Comparison of ENCODE assay signal across 35 cellular contexts in genomic region chr11:77347962-77348361, GRCh38. TPM values are rescaled to one million over a fixed set of nuclear protein-coding genes. Genes with fewer than 3 reads are reported as not detected.
"Had no signal": no experiment of that assay in that cellular context is flagged by ENCODE, and none has a peak within 500 bp of the region (broad histone marks: within the 10 kb centered on the region; RNA-seq: fewer than 3 reads in every experiment).

No MANE protein-coding gene starts in this region.

- H3K27me3 Mint-ChIP-seq: progenitor cell of endocrine pancreas; stimulated activated memory B cell treated with anti-CD40 and anti-IgM and Interleukin-4, amounts not matched to agents 10 μg/mL and 1 μg/mL and 100 μg/mL, for 72 hours; stimulated activated naive CD8-positive, alpha-beta T cell treated with anti-CD3 and anti-CD28 coated beads, Interleukin-15, amount 100 ng/mL, for 72 hours; type B pancreatic cell had no signal

- DNase-seq: natural killer cell; occipital lobe; ovary; posterior cingulate gyrus; psoas muscle; right cardiac atrium; spleen; stimulated activated CD4-positive, alpha-beta T cell treated with anti-CD3 and anti-CD28 coated beads, Interleukin-12 subunit alpha, Interleukin-12 subunit beta, amount 100 ng/mL, for 4 hours; stimulated activated CD4-positive, alpha-beta T cell treated with anti-CD3 and anti-CD28 coated beads, Interleukin-1b, Interleukin-23, amount 100 ng/mL, for 48 hours; stimulated activated CD4-positive, alpha-beta T cell treated with anti-CD3 and anti-CD28 coated beads, Interleukin-4, amount 100 ng/mL, for 1 hour; stimulated activated CD4-positive, alpha-beta T cell treated with anti-CD3 and anti-CD28 coated beads, Interleukin-4, amount 100 ng/mL, for 4 hours; stimulated activated CD8-positive, alpha-beta memory T cell treated with anti-CD3 and anti-CD28 coated beads, Interleukin-4, amount 100 ng/mL, for 48 hours; stimulated activated naive CD4-positive, alpha-beta T cell; stimulated activated naive CD8-positive, alpha-beta T cell treated with anti-CD3 and anti-CD28 coated beads, Interleukin-15, amount 100 ng/mL, for 72 hours; stimulated activated naive CD8-positive, alpha-beta T cell treated with anti-CD3 and anti-CD28 coated beads, Interleukin-15, Interleukin-2, amounts not matched to agents 100 U/mL and 50 U/mL, for 24 hours; substantia nigra; testis; tibial artery; transverse colon; upper lobe of right lung; uterus had no signal

- H3K27me3 ChIP-seq: neural progenitor cell, ovary, spleen, suprapubic skin, testis, tibial artery, transverse colon, upper lobe of right lung, uterus had no signal

- H3K4me1 Mint-ChIP-seq: natural killer cell; neural progenitor cell; stimulated activated memory B cell treated with anti-CD40 and anti-IgM and Interleukin-4, amounts not matched to agents 10 μg/mL and 1 μg/mL and 100 μg/mL, for 72 hours had no signal

- H3K9me3 Mint-ChIP-seq: natural killer cell; nephron; neural progenitor cell; stimulated activated memory B cell treated with anti-CD40 and anti-IgM and Interleukin-4, amounts not matched to agents 10 μg/mL and 1 μg/mL and 100 μg/mL, for 72 hours; stimulated activated naive CD8-positive, alpha-beta T cell treated with anti-CD3 and anti-CD28 coated beads, Interleukin-15, amount 100 ng/mL, for 72 hours; type B pancreatic cell had no signal

- H3K27ac Mint-ChIP-seq: natural killer cell; nephron; neural progenitor cell; progenitor cell of endocrine pancreas; stimulated activated memory B cell treated with anti-CD40 and anti-IgM and Interleukin-4, amounts not matched to agents 10 μg/mL and 1 μg/mL and 100 μg/mL, for 72 hours; stimulated activated naive CD8-positive, alpha-beta T cell treated with anti-CD3 and anti-CD28 coated beads, Interleukin-15, amount 100 ng/mL, for 72 hours; type B pancreatic cell had no signal

- H3K9me3 ChIP-seq: ovary, psoas muscle, spleen, suprapubic skin, testis, tibial artery, transverse colon, upper lobe of right lung, uterus had no signal

- H3K36me3 Mint-ChIP-seq: natural killer cell had no signal

- H3K36me3 ChIP-seq: neural progenitor cell, ovary, suprapubic skin, upper lobe of right lung, uterus had no signal

- H3K4me3 Mint-ChIP-seq: natural killer cell; nephron; neural progenitor cell; stimulated activated memory B cell treated with anti-CD40 and anti-IgM and Interleukin-4, amounts not matched to agents 10 μg/mL and 1 μg/mL and 100 μg/mL, for 72 hours; stimulated activated naive CD8-positive, alpha-beta T cell treated with anti-CD3 and anti-CD28 coated beads, Interleukin-15, amount 100 ng/mL, for 72 hours; type B pancreatic cell had no signal

- H3K27ac ChIP-seq: neural progenitor cell, ovary, parathyroid adenoma, psoas muscle, skin epidermis, spleen, suprapubic skin, testis, tibial artery, transverse colon, upper lobe of right lung, uterus had no signal

- H3K4me3 ChIP-seq: neural progenitor cell, ovary, psoas muscle, skin epidermis, smooth muscle cell, spleen, suprapubic skin, testis, tibial artery, transverse colon, upper lobe of right lung, uterus had no signal

- H3K4me1 ChIP-seq: neural progenitor cell, parathyroid adenoma, spleen, testis, uterus had no signal

- ATAC-seq: natural killer cell; psoas muscle; right cardiac atrium; sciatic nerve; stimulated activated memory B cell treated with anti-CD40 and anti-IgM and Interleukin-4, amounts not matched to agents 10 μg/mL and 1 μg/mL and 100 μg/mL, for 72 hours; stimulated activated naive CD8-positive, alpha-beta T cell treated with anti-CD3 and anti-CD28 coated beads, Interleukin-15, amount 100 ng/mL, for 72 hours; stimulated activated naive CD8-positive, alpha-beta T cell treated with anti-CD3 and anti-CD28 coated beads, Interleukin-15, Interleukin-2, amounts not matched to agents 100 U/mL and 50 U/mL, for 24 hours; upper lobe of right lung had no signal

RNA-seq across cellular contexts. Expression of gene GDPD4, which starts 46.5 kb away (rescaled TPM):
- total RNA-seq: natural killer cell, occipital lobe, osteoblast, ovary, progenitor cell of endocrine pancreas, psoas muscle, renal cortical epithelial cell, sciatic nerve, smooth muscle cell, suprapubic skin, transverse colon, upper lobe of right lung, urinary bladder had no signal
- polyA plus RNA-seq: neural cell, psoas muscle, smooth muscle cell, urinary bladder had no signal
